2 cellular contexts compared by ENCODE assay signal in the genomic region with DNA sequence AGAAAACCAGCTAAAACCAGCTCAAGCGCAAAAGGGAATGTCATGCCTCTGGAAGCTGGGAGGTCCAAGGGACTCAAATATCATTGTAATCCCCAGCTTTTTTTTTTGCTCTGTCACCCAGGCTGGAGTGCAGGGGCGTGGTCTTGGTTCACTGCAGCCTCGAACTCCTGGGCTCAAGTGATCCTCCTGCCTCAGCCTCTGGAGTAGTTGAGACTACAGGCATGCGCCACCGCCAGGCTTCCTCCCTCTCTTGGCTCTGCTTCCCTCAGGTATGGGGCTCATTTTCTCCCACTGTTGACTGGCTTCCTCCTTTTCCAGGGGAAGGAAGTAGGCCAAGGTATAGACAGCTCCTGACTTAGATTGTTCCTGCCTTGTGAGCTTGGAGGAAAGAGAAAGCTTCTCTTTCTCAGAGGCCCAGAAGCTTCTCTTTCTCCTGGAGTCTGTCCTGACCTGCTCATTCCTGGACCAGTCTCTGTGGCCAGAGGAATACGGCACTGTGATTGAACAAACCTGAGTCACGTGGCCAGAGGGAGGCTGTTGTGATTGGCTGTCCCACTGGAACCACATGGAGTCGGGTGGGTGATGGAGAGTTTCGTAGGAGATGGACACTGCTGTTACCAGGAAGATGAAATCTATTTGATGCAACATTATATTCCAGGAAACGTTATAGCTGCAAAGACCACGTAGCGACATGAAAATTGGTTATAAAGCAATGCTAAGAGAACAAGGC.
TF ChIP-seq lines count a peak whose summit lies in the region.

No MANE protein-coding gene starts in this region.

TF ChIP-seq in GM23338, 12 proteins besides CTCF, POLR2A, EP300 and RAD21:
- no peak for TF ChIP-seq EZH2phosphoT487 (IDR thresholded peaks at IDR 0.05; ENCODE audit: unreplicated experiment)

TF ChIP-seq in WTC11, 78 proteins besides CTCF, POLR2A, EP300 and RAD21:
- TF ChIP-seq, protein P1, sequence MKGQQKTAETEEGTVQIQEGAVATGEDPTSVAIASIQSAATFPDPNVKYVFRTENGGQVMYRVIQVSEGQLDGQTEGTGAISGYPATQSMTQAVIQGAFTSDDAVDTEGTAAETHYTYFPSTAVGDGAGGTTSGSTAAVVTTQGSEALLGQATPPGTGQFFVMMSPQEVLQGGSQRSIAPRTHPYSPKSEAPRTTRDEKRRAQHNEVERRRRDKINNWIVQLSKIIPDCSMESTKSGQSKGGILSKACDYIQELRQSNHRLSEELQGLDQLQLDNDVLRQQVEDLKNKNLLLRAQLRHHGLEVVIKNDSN (CRISPR knock-in tag; IDR thresholded peaks at IDR 0.05) = peak; percentile 64; the same call in 1 of the 2 replicates
- TF ChIP-seq USF2 (CRISPR knock-in tag; IDR thresholded peaks at IDR 0.05) (peak; percentile 87), KAT7 (CRISPR knock-in tag; IDR thresholded peaks at IDR 0.05; ENCODE audit: borderline replicate concordance) (no peak), NFYB (CRISPR knock-in tag; conservative IDR thresholded peaks at IDR 0.05; ENCODE audit: low read depth) (peak; percentile 53)
